In the genomic region with DNA sequence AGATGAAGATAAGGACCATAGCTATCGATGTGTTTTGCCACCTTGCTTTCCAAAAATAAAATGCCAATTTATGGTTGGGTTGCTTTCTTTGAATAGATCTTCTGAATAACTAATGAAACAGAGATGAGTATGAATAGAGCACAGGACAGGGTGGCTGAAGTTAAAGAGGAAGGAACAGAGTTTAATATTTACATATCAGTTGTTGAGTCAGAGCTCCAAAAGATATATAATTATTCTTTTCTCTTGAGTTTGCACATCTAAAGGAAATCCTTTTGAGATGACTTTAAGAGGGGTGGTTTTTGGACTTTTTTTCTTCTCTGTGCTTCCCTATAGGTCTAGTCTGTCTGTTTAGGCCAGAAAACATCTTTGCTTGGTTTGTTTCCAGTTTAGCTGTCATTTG, we compare ENCODE assay signal across 24 cellular contexts.
DNase-seq lines count a peak whose midpoint lies in the region; ATAC-seq and TF ChIP-seq lines count a peak whose summit lies in the region.
"Had no signal": no experiment of that assay in that cellular context is flagged by ENCODE, and none has a peak within 500 bp of the region (broad histone marks: within the 10 kb centered on the region; RNA-seq: fewer than 3 reads in every experiment).

No MANE protein-coding gene starts in this region.

- 44 to 48% methylated on average over 1 of the region's 1 CpG for WGBS in heart right ventricle, 2 donors

- CTCF ChIA-PET in activated CD8-positive, alpha-beta T cell treated with anti-CD3 and anti-CD28 coated beads for 36 hours (lab: Charles Lee): no interaction called here
- CTCF ChIA-PET in activated naive CD4-positive, alpha-beta T cell treated with anti-CD3 and anti-CD28 coated beads, Interleukin-2, amount 10 ng/mL, durations not matched to agents 7 days and 5 days (lab: Charles Lee): no interaction called here

- H3K27me3 ChIP-seq in OCI-LY3 (ENCODE audit: low read depth, low read length) (no peaks in the 10 kb centered on the region), heart right ventricle (no peaks in the 10 kb centered on the region)
- H3K27me3 ChIP-seq: MG63, SJSA1 had no signal

- H3K36me3 ChIP-seq in OCI-LY3 (replicated peaks; ENCODE audit: low read depth, low read length) (no peaks in the 10 kb centered on the region), heart right ventricle (no peaks in the 10 kb centered on the region)
- H3K36me3 ChIP-seq: SJSA1 had no signal

- POLR2A ChIA-PET in activated CD8-positive, alpha-beta T cell treated with anti-CD3 and anti-CD28 coated beads for 36 hours (lab: Charles Lee): no interaction called here

- H3K4me1 ChIP-seq in OCI-LY3 (ENCODE audit: low read length): peaks cover 11% of the 10 kb centered on the region
- peaks cover 0 to 5% (median 0%) of the 10 kb centered on the region in 9 donors for H3K4me1 ChIP-seq in heart right ventricle
- H3K4me1 ChIP-seq: SJSA1 had no signal

- H3K9ac ChIP-seq in OCI-LY3 (ENCODE audit: low read length): no peak overlapping the region

- H3K27ac ChIP-seq in OCI-LY3 (ENCODE audit: low read length) (no peak overlapping the region), heart right ventricle (no peak overlapping the region)
- H3K27ac ChIP-seq: PC-9, SJSA1 had no signal

- H3K27me3 Mint-ChIP-seq in HFFc6 (ENCODE audit: insufficient read depth): no peaks in the 10 kb centered on the region
- no peaks in the 10 kb centered on the region for H3K27me3 Mint-ChIP-seq in stimulated activated memory B cell treated with anti-CD40 and anti-IgM and Interleukin-4, amounts not matched to agents 10 μg/mL and 1 μg/mL and 100 μg/mL, for 72 hours
- no peaks in the 10 kb centered on the region for H3K27me3 Mint-ChIP-seq in activated CD8-positive, alpha-beta T cell treated with anti-CD3 and anti-CD28 coated beads for 36 hours
- H3K27me3 Mint-ChIP-seq in activated naive CD4-positive, alpha-beta T cell treated with anti-CD3 and anti-CD28 coated beads, Interleukin-2, amount 10 ng/mL, durations not matched to agents 7 days and 5 days: no peaks in the 10 kb centered on the region
- H3K27me3 Mint-ChIP-seq: CD8-positive, alpha-beta memory T cell had no signal

- no peaks in the 10 kb centered on the region; the same call in 1 of the 2 replicates for H3K9me3 Mint-ChIP-seq in HFFc6
- H3K9me3 Mint-ChIP-seq in stimulated activated memory B cell treated with anti-CD40 and anti-IgM and Interleukin-4, amounts not matched to agents 10 μg/mL and 1 μg/mL and 100 μg/mL, for 72 hours: peaks cover 8% of the 10 kb centered on the region
- peaks cover 11% of the 10 kb centered on the region for H3K9me3 Mint-ChIP-seq in activated CD8-positive, alpha-beta T cell treated with anti-CD3 and anti-CD28 coated beads for 36 hours
- peaks cover 13% of the 10 kb centered on the region for H3K9me3 Mint-ChIP-seq in activated naive CD4-positive, alpha-beta T cell treated with anti-CD3 and anti-CD28 coated beads, Interleukin-2, amount 10 ng/mL, durations not matched to agents 7 days and 5 days

- no peak overlapping the region for H2AFZ ChIP-seq in OCI-LY3 (ENCODE audit: low read depth, low read length)
- H2AFZ ChIP-seq: PC-9 had no signal

- ATAC-seq in GM18498 (IDR thresholded peaks at IDR 0.05; ENCODE audit: unreplicated experiment) (peak; percentile 53), HG02571 (IDR thresholded peaks at IDR 0.05; ENCODE audit: unreplicated experiment) (no peak), heart right ventricle (no peak)
- ATAC-seq in stimulated activated memory B cell treated with anti-CD40 and anti-IgM and Interleukin-4, amounts not matched to agents 10 μg/mL and 1 μg/mL and 100 μg/mL, for 72 hours: peak; percentile 53
- ATAC-seq in activated CD8-positive, alpha-beta T cell treated with anti-CD3 and anti-CD28 coated beads for 36 hours: no peak
- ATAC-seq: Right ventricle myocardium inferior had no signal

- intact Hi-C loops in activated CD8-positive, alpha-beta T cell treated with anti-CD3 and anti-CD28 coated beads for 36 hours (cut with micrococcal nuclease): no loop called here
- intact Hi-C loops in heart right ventricle (cut with DNase I): no loop called here

- H3K36me3 Mint-ChIP-seq in HFFc6 (ENCODE audit: low read depth): peaks cover 29% of the 10 kb centered on the region
- peaks cover 42% of the 10 kb centered on the region for H3K36me3 Mint-ChIP-seq in stimulated activated memory B cell treated with anti-CD40 and anti-IgM and Interleukin-4, amounts not matched to agents 10 μg/mL and 1 μg/mL and 100 μg/mL, for 72 hours
- peaks cover 30% of the 10 kb centered on the region for H3K36me3 Mint-ChIP-seq in activated CD8-positive, alpha-beta T cell treated with anti-CD3 and anti-CD28 coated beads for 36 hours (ENCODE audit: low read depth)
- peaks cover 13% of the 10 kb centered on the region for H3K36me3 Mint-ChIP-seq in activated naive CD4-positive, alpha-beta T cell treated with anti-CD3 and anti-CD28 coated beads, Interleukin-2, amount 10 ng/mL, durations not matched to agents 7 days and 5 days

- H3K4me2 ChIP-seq in OCI-LY3 (ENCODE audit: low read length): peak overlapping the region; percentile 18; the same call in 1 of the 2 replicates
- H3K4me2 ChIP-seq: PC-9 had no signal

- no peak overlapping the region for H3K4me3 Mint-ChIP-seq in HFFc6
- no peak overlapping the region for H3K4me3 Mint-ChIP-seq in stimulated activated memory B cell treated with anti-CD40 and anti-IgM and Interleukin-4, amounts not matched to agents 10 μg/mL and 1 μg/mL and 100 μg/mL, for 72 hours
- no peak overlapping the region for H3K4me3 Mint-ChIP-seq in activated CD8-positive, alpha-beta T cell treated with anti-CD3 and anti-CD28 coated beads for 36 hours
- H3K4me3 Mint-ChIP-seq in activated naive CD4-positive, alpha-beta T cell treated with anti-CD3 and anti-CD28 coated beads, Interleukin-2, amount 10 ng/mL, durations not matched to agents 7 days and 5 days: no peak overlapping the region
- H3K4me3 Mint-ChIP-seq: CD14-positive monocyte; CD8-positive, alpha-beta memory T cell had no signal

- H3K4me3 ChIP-seq in OCI-LY3 (ENCODE audit: low read length) (no peak overlapping the region), heart right ventricle (no peak overlapping the region)
- H3K4me3 ChIP-seq: MG63, PC-9, SJSA1 had no signal

- H3K27ac Mint-ChIP-seq in HFFc6: peak overlapping the region; percentile 59; the same call in 1 of the 2 replicates
- H3K27ac Mint-ChIP-seq in stimulated activated memory B cell treated with anti-CD40 and anti-IgM and Interleukin-4, amounts not matched to agents 10 μg/mL and 1 μg/mL and 100 μg/mL, for 72 hours: no peak overlapping the region
- no peak overlapping the region for H3K27ac Mint-ChIP-seq in activated CD8-positive, alpha-beta T cell treated with anti-CD3 and anti-CD28 coated beads for 36 hours
- no peak overlapping the region for H3K27ac Mint-ChIP-seq in activated naive CD4-positive, alpha-beta T cell treated with anti-CD3 and anti-CD28 coated beads, Interleukin-2, amount 10 ng/mL, durations not matched to agents 7 days and 5 days
- H3K27ac Mint-ChIP-seq: CD14-positive monocyte had no signal

- H3K9me3 ChIP-seq in OCI-LY3 (ENCODE audit: insufficient read depth, low read length) (no peaks in the 10 kb centered on the region), heart right ventricle (peaks cover 0 to 17% (median 0%) of the 10 kb centered on the region in 11 donors)
- H3K9me3 ChIP-seq: SJSA1 had no signal

- peaks cover 5% of the 10 kb centered on the region; the same call in 1 of the 2 replicates for H4K20me1 ChIP-seq in OCI-LY3 (ENCODE audit: insufficient read depth, low read length)

- TF ChIP-seq CTCF in HFFc6 (IDR thresholded peaks at IDR 0.05): no peak
- TF ChIP-seq CTCF in OCI-LY3 (IDR thresholded peaks at IDR 0.05; ENCODE audit: low read depth, low read length): no peak
- TF ChIP-seq CTCF in activated CD8-positive, alpha-beta T cell treated with anti-CD3 and anti-CD28 coated beads for 36 hours (IDR thresholded peaks at IDR 0.05): no peak
- TF ChIP-seq CTCF in heart right ventricle (IDR thresholded peaks at IDR 0.05): no peak

- peaks cover 26% of the 10 kb centered on the region for H3K4me1 Mint-ChIP-seq in HFFc6 (ENCODE audit: low read depth)
- peaks cover 20% of the 10 kb centered on the region for H3K4me1 Mint-ChIP-seq in stimulated activated memory B cell treated with anti-CD40 and anti-IgM and Interleukin-4, amounts not matched to agents 10 μg/mL and 1 μg/mL and 100 μg/mL, for 72 hours
- H3K4me1 Mint-ChIP-seq in activated CD8-positive, alpha-beta T cell treated with anti-CD3 and anti-CD28 coated beads for 36 hours (ENCODE audit: low read depth): peaks cover 12% of the 10 kb centered on the region
- H3K4me1 Mint-ChIP-seq in activated naive CD4-positive, alpha-beta T cell treated with anti-CD3 and anti-CD28 coated beads, Interleukin-2, amount 10 ng/mL, durations not matched to agents 7 days and 5 days: peaks cover 10% of the 10 kb centered on the region
- H3K4me1 Mint-ChIP-seq: CD14-positive monocyte had no signal

- DNase-seq in HFFc6 (no peak), heart right ventricle (no peak)
- no peak for DNase-seq in activated CD8-positive, alpha-beta T cell treated with anti-CD3 and anti-CD28 coated beads for 36 hours
- no peak for DNase-seq in activated naive CD4-positive, alpha-beta T cell treated with anti-CD3 and anti-CD28 coated beads, Interleukin-2, amount 10 ng/mL, durations not matched to agents 7 days and 5 days
- DNase-seq: CD8-positive, alpha-beta memory T cell; DMS 273 treated with DMSO at 0.1 percent for 48 hours; DMS79 treated with DMSO at 0.1 percent for 48 hours; HCEC 1CT; KBM-7; MG63; NCI-H1048; NCI-H1417; NCI-H1694; NCI-H2029 treated with DMSO at 0.1 percent for 48 hours; NCI-H446 treated with DMSO at 0.1 percent for 48 hours; NCI-H69; PC-9 had no signal

- H3K79me2 ChIP-seq in OCI-LY3 (ENCODE audit: low read length): peaks cover 22% of the 10 kb centered on the region

Comparison
In these comparisons a context has a peak if more than half of its experiments do, and no peak if none do; other contexts are left out.
1. ATAC-seq: peak in GM18498 (single experiment) and stimulated activated memory B cell treated with anti-CD40 and anti-IgM and Interleukin-4, amounts not matched to agents 10 μg/mL and 1 μg/mL and 100 μg/mL, for 72 hours (single experiment); none in HG02571 (single experiment), activated CD8-positive, alpha-beta T cell treated with anti-CD3 and anti-CD28 coated beads for 36 hours (single experiment) and heart right ventricle (0 of 8).